ENCODE assay signal across 9 cellular contexts in genomic region chr7:84194484-84195260, GRCh38. TPM values are rescaled to one million over a fixed set of nuclear protein-coding genes. Genes with fewer than 3 reads are reported as not detected.
DNase-seq lines count a peak whose midpoint lies in the region; ATAC-seq and TF ChIP-seq lines count a peak whose summit lies in the region.
"Had no signal": no experiment of that assay in that cellular context is flagged by ENCODE, and none has a peak within 500 bp of the region (broad histone marks: within the 10 kb centered on the region; RNA-seq: fewer than 3 reads in every experiment).

Gene SEMA3A, minus strand, starts transcription at chr7:84194789. Its CDS starts 203 bp downstream, at chr7:84194586.

- H3K27ac ChIP-seq in Peyer's patch: peak within 1 kb of the TSS; percentile 12 to 57 (median 26)
- peak within 1 kb of the TSS; percentile 90 for H3K27ac ChIP-seq in mammary epithelial cell (ENCODE audit: insufficient read depth, low read depth, low read length)
- H3K27ac ChIP-seq in iPS-20b (ENCODE audit: low read length): no peak within 1 kb of the TSS
- peak within 1 kb of the TSS; percentile 75 to 86 (median 82) for H3K27ac ChIP-seq in sigmoid colon

- peak within 1 kb of the TSS; percentile 82 for H3K4me2 ChIP-seq in mammary epithelial cell (ENCODE audit: insufficient read depth, low read depth, low read length)

- H3K79me2 ChIP-seq in mammary epithelial cell (ENCODE audit: insufficient read depth, low read length): peaks cover 36% of the 10 kb centered on the region

- BruUV-seq in mammary epithelial cell (replicated peaks; lab: Mats Ljungman, UMichigan): TSS peak; percentile 63

- TF ChIP-seq CTCF in Peyer's patch (IDR thresholded peaks at IDR 0.05) (peak in 1 of 6 experiments; percentile 14), mammary epithelial cell (conservative IDR thresholded peaks at IDR 0.05 in 1 of 2, IDR thresholded peaks at IDR 0.05 in 1 of 2; ENCODE audit: extremely low read depth in 1 of 2, insufficient read depth in 1 of 2, low read depth in 1 of 2, low read length in 2 of 2) (no peak), sigmoid colon (IDR thresholded peaks at IDR 0.05) (peak in 2 of 4 experiments; percentile 20 to 44)

- H2AFZ ChIP-seq in mammary epithelial cell (ENCODE audit: low read depth, low read length): peak within 1 kb of the TSS; percentile 83

- in situ Hi-C loops in mammary epithelial cell (cut with MboI; ENCODE audit: low sequenced_read_pairs in 2 of 2): loop anchor here (10.0 to 25.0 kb wide), 3 partner anchors 182 to 818 kb away; no protein-coding TSS in a partner anchor

- CTCF ChIA-PET in mammary epithelial cell (lab: Charles Lee; ENCODE audit: low non-redundant PET): interaction anchor here (0.6 to 0.7 kb wide), 2 partner anchors 8 to 18 kb away, joined by 3 to 37 read pairs; no protein-coding TSS in a partner anchor

- H3K9ac ChIP-seq in mammary epithelial cell (ENCODE audit: insufficient read depth, low read length) (peak within 1 kb of the TSS; percentile 98), iPS-20b (ENCODE audit: low read depth, low read length) (peak within 1 kb of the TSS; percentile 76)

- peak within 1 kb of the TSS in 3 of 4 donors; percentile 20 to 46 (median 41) for H3K4me3 ChIP-seq in Peyer's patch
- H3K4me3 ChIP-seq in mammary epithelial cell (replicated peaks in 1 of 3; ENCODE audit: insufficient read depth in 1 of 3, low read depth in 2 of 3, low read length in 3 of 3): peak within 1 kb of the TSS; percentile 45 to 84 (median 72)
- peak within 1 kb of the TSS; percentile 89 for H3K4me3 ChIP-seq in iPS-20b (ENCODE audit: low read length)
- H3K4me3 ChIP-seq in sigmoid colon: peak within 1 kb of the TSS; percentile 44 to 59 (median 53)
- H3K4me3 ChIP-seq: K562 had no signal

- peak; percentile 46 for ATAC-seq in HG02678 (IDR thresholded peaks at IDR 0.05; ENCODE audit: unreplicated experiment)
- no peak for ATAC-seq in GM21576 (IDR thresholded peaks at IDR 0.05; ENCODE audit: unreplicated experiment)
- ATAC-seq: K562 had no signal

- H3K4me1 ChIP-seq in Peyer's patch (no peaks in the 10 kb centered on the region), mammary epithelial cell (ENCODE audit: insufficient read depth, low read length) (peaks cover 12% of the 10 kb centered on the region), iPS-20b (ENCODE audit: insufficient read depth, low read length) (peaks cover 40% of the 10 kb centered on the region; the same call in 1 of the 2 replicates), sigmoid colon (peaks cover 0 to 31% (median 11%) of the 10 kb centered on the region in 4 donors)

- dilution Hi-C loops in mammary epithelial cell (cut with HindIII; ENCODE audit: low sequenced_read_pairs): no loop called here

- no peak for TF ChIP-seq EP300 in sigmoid colon (IDR thresholded peaks at IDR 0.05)

- H4K20me1 ChIP-seq in mammary epithelial cell (ENCODE audit: insufficient read depth, low read length): no peaks in the 10 kb centered on the region

- DNase-seq in COLO829 (ENCODE audit: low spot score): peak; percentile 46
- DNase-seq in Peyer's patch: peak in 2 of 3 donors; percentile 17 to 48
- DNase-seq in mammary epithelial cell: peak; percentile 93
- peak; percentile 84 for DNase-seq in sigmoid colon
- DNase-seq in 8988T: no peak

- 0% methylated on average over 14 of the region's 15 CpGs for WGBS in mammary epithelial cell (ENCODE audit: low coverage, missing lambda C conversion rate)
- 1% methylated on average over 15 of the region's 15 CpGs for WGBS in sigmoid colon, 2 donors

- no peaks in the 10 kb centered on the region for H3K9me3 ChIP-seq in Peyer's patch
- H3K9me3 ChIP-seq in mammary epithelial cell (replicated peaks; ENCODE audit: insufficient read depth, low read length): no peaks in the 10 kb centered on the region
- no peaks in the 10 kb centered on the region for H3K9me3 ChIP-seq in iPS-20b (ENCODE audit: insufficient read depth, low read depth, low read length)
- no peaks in the 10 kb centered on the region for H3K9me3 ChIP-seq in sigmoid colon

- TF ChIP-seq POLR2A in Peyer's patch (IDR thresholded peaks at IDR 0.05): no peak
- TF ChIP-seq POLR2A in sigmoid colon (IDR thresholded peaks at IDR 0.05): no peak

- no peaks in the 10 kb centered on the region for H3K36me3 ChIP-seq in Peyer's patch
- H3K36me3 ChIP-seq in mammary epithelial cell (ENCODE audit: insufficient read depth, low read length): no peaks in the 10 kb centered on the region
- no peaks in the 10 kb centered on the region for H3K36me3 ChIP-seq in iPS-20b (ENCODE audit: insufficient read depth, low read depth, low read length)
- H3K36me3 ChIP-seq in sigmoid colon: no peaks in the 10 kb centered on the region

- intact Hi-C loops in mammary epithelial cell (cut with micrococcal nuclease): loop anchor here (5.0 kb wide), 2 partner anchors 43 to 258 kb away; no protein-coding TSS in a partner anchor
- intact Hi-C loops in sigmoid colon (cut with DNase I): loop anchor here (5.0 to 10.0 kb wide), 3 partner anchors 217 to 810 kb away; no protein-coding TSS in a partner anchor

- no peaks in the 10 kb centered on the region for H3K27me3 ChIP-seq in Peyer's patch
- no peaks in the 10 kb centered on the region for H3K27me3 ChIP-seq in mammary epithelial cell (ENCODE audit: insufficient read depth, low read length)
- no peaks in the 10 kb centered on the region for H3K27me3 ChIP-seq in iPS-20b (ENCODE audit: insufficient read depth, low read length)
- no peaks in the 10 kb centered on the region for H3K27me3 ChIP-seq in sigmoid colon

RNA-seq across cellular contexts. Expression of gene SEMA3A, which starts in this region (rescaled TPM):
- total RNA-seq in Peyer's patch (10 to 100 TPM in 1 of 4 donors, 1 to 10 TPM in 3; 1.3 to 12.4 (median 3.8) TPM), mammary epithelial cell (10 to 100 TPM in 1 of 2 donors, under 1 TPM in 1; 0.83 to 12.8 TPM), sigmoid colon (10 to 100 TPM; 50.1 to 83.8 (median 58.4) TPM)
- polyA plus RNA-seq in mammary epithelial cell (6.9 TPM), sigmoid colon (1 to 10 TPM in 2 of 3 donors, under 1 TPM in 1; 0.23 to 3.6 (median 3.1) TPM)
- polyA minus RNA-seq in mammary epithelial cell: 26.9 TPM
